ENCODE assay signal across 8 cellular contexts in the genomic region with DNA sequence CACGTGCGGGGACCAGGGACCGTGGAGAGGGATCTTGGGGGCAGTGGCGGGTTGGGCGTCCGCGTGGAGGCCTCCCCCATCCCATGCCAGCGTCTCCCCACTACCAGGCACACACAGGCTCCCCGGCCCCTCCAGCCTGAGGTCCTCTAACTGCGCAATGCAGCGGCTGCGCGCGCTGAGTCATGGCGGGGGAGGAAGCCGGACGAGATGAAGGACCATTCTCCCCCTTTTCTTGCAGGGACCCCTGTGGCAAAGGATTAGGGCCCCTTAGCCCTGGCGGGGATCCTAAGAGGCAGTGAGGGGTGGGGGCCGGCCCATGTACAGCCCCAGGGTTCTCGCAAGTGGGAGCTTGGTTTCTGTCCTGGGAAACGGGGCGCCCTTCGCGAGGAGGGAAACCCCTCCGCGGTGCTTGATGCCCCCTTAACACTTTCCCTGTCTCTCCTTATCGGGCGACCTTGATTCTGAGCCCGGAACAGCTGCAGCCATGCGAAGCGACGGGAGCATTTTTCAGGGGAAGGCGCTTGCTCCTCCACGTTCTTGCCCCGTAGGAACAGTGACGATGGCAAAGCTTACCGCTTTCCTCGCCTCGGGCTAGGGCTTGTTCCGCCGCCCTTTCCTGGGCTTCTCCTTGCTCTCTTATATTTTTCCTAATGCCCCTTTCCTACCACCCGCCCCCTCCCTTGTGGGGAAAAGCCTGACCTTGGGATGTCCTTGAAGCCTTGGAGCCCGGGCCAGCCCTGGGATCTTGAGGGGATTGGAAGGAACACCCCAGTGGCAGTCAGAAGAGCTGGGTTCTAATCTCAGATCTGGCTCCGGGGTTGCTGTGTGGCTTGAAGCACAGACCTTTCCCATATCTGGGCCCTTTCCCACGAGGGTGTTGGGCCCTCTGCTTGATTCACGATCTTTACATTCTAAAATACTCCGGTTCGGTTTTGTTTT. TPM values are rescaled to one million over a fixed set of nuclear protein-coding genes. Genes with fewer than 3 reads are reported as not detected.
DNase-seq lines count a peak whose midpoint lies in the region; ATAC-seq, FAIRE-seq and TF ChIP-seq lines count a peak whose summit lies in the region.

No MANE protein-coding gene starts in this region.

- H3K9me3 ChIP-seq in ectodermal cell (ENCODE audit: control insufficient read depth, low read length) (no peaks in the 10 kb centered on the region), mucosa of descending colon (no peaks in the 10 kb centered on the region), tibial nerve (no peaks in the 10 kb centered on the region)

- H3K27me3 ChIP-seq in ectodermal cell (ENCODE audit: control insufficient read depth, insufficient read depth, low read length, poor library complexity, severe bottlenecking) (no peaks in the 10 kb centered on the region), tibial nerve (no peaks in the 10 kb centered on the region)

- no peak for TF ChIP-seq EP300 in tibial nerve (IDR thresholded peaks at IDR 0.05)

- peak overlapping the region; percentile 98 for H3K27ac Mint-ChIP-seq in T-cell

- TF ChIP-seq CTCF in mucosa of descending colon (IDR thresholded peaks at IDR 0.05) (no peak), tibial nerve (IDR thresholded peaks at IDR 0.05) (peak in 1 of 5 experiments; percentile 4)

- DNase-seq in Right ventricle myocardium inferior (ENCODE audit: missing footprints), result peak; percentile 86
- DNase-seq in cardiac septum (ENCODE audit: low spot score), result no peak
- DNase-seq in T-cell, result peak in 9 of 34 experiments; percentile 11 to 39 (median 24)
- DNase-seq in mucosa of descending colon, result peak in 1 of 3 donors; percentile 39
- DNase-seq in tibial nerve (ENCODE audit: low spot score in 2 of 2), result peak in 1 of 2 donors; percentile 35
- DNase-seq in NCI-H510A (lab: John Stamatoyannopoulos, UW), result no peak
- no peak for DNase-seq in GM12892 (ENCODE audit: insufficient read length)

- WGBS in ectodermal cell, 2 experiments, result 6 to 7% methylated on average over 48 of the region's 48 CpGs
- WGBS in tibial nerve, 2 donors, result 4% methylated on average over 28 to 30 of the region's 48 CpGs

- H3K9me3 Mint-ChIP-seq in T-cell, result no peaks in the 10 kb centered on the region

- peak; percentile 0 for ATAC-seq in Right ventricle myocardium inferior
- peak in 1 of 4 experiments; percentile 3 for ATAC-seq in T-cell (replicated peaks in 1 of 4)
- ATAC-seq in mucosa of descending colon, result peak; percentile 15

- POLR2A ChIA-PET in T-cell (lab: Charles Lee), result interaction anchor here in 1 of 2 donors (0.7 to 1.6 kb wide), 2 partner anchors 10 to 345 kb away, joined by 3 to 6 read pairs; a partner anchor contains a TSS

- intact Hi-C loops in Right ventricle myocardium inferior (cut with DNase I) (loop anchor here (2.0 to 5.0 kb wide), 2 partner anchors 57 to 259 kb away; a partner anchor contains a TSS), cardiac septum (cut with DNase I) (no loop called here), mucosa of descending colon (cut with DNase I, micrococcal nuclease) (no loop called here)

- CTCF ChIA-PET in T-cell (lab: Charles Lee), result interaction anchor here (0.5 to 1.7 kb wide), 3 partner anchors 11 to 25 kb away, joined by 3 to 12 read pairs (median 4); a partner anchor contains a TSS

- H3K4me1 Mint-ChIP-seq in T-cell, result peaks cover 30 to 42% (median 42%) of the 10 kb centered on the region in 3 donors

- H3K4me3 Mint-ChIP-seq in T-cell, result peak overlapping the region; percentile 94 to 99 (median 98)

- FAIRE-seq in GM12892 (lab: Jason Lieb, UNC), result no peak

- peak overlapping the region; percentile 98 for H3K4me3 ChIP-seq in ectodermal cell (ENCODE audit: insufficient read depth, low read depth, low read length)
- H3K4me3 ChIP-seq in mucosa of descending colon, result peak overlapping the region; percentile 96
- H3K4me3 ChIP-seq in tibial nerve, result peak overlapping the region; percentile 65 to 92 (median 80)

- H3K27me3 Mint-ChIP-seq in T-cell, result no peaks in the 10 kb centered on the region

- H3K4me1 ChIP-seq in ectodermal cell (ENCODE audit: control insufficient read depth, insufficient read depth, low read length), result peaks cover 28% of the 10 kb centered on the region
- H3K4me1 ChIP-seq in mucosa of descending colon (ENCODE audit: low read depth), result peaks cover 45% of the 10 kb centered on the region
- H3K4me1 ChIP-seq in tibial nerve, result peaks cover 5 to 62% (median 42%) of the 10 kb centered on the region in 4 donors

- H3K36me3 Mint-ChIP-seq in T-cell, result peaks cover 30% of the 10 kb centered on the region

- H3K27ac ChIP-seq in ectodermal cell (ENCODE audit: insufficient read depth, low read depth, low read length, poor library complexity, severe bottlenecking), result peak overlapping the region; percentile 90
- H3K27ac ChIP-seq in tibial nerve, result peak overlapping the region; percentile 90 to 98 (median 94)

- no peak for TF ChIP-seq POLR2A in tibial nerve (IDR thresholded peaks at IDR 0.05)
- TF ChIP-seq POLR2A in GM12892 (IDR thresholded peaks at IDR 0.05; ENCODE audit: low read depth, low read length), result no peak

- peaks cover 34% of the 10 kb centered on the region for H3K36me3 ChIP-seq in ectodermal cell (ENCODE audit: control insufficient read depth, insufficient read depth, low read length)
- H3K36me3 ChIP-seq in mucosa of descending colon (ENCODE audit: low read depth), result peaks cover 20% of the 10 kb centered on the region
- H3K36me3 ChIP-seq in tibial nerve, result peaks cover 3 to 44% (median 27%) of the 10 kb centered on the region in 3 donors

RNA-seq across cellular contexts. Expression of a gene that starts 0.7 kb away (rescaled TPM):
- total RNA-seq in Right ventricle myocardium inferior, result 4,126 TPM
- 3,068 TPM for total RNA-seq in cardiac septum
- total RNA-seq in T-cell, result 100 to 1,000 TPM; 367 to 715 (median 567) TPM
- 636 TPM for polyA plus RNA-seq in ectodermal cell (2013, experiment 1 of 4)
- 520 TPM for polyA plus RNA-seq in ectodermal cell (2013, experiment 2 of 4)
- polyA plus RNA-seq in ectodermal cell (2013, experiment 3 of 4), result 486 TPM
- polyA plus RNA-seq in ectodermal cell (2013, experiment 4 of 4), result 466 TPM
- total RNA-seq in mucosa of descending colon, result 1,000 to 10,000 TPM; 1,235 to 2,016 (median 1,778) TPM
- 100 to 1,000 TPM; 474 to 649 (median 487) TPM for total RNA-seq in tibial nerve
- 1,394 TPM for polyA plus RNA-seq in GM12892 (2012; ENCODE audit: missing spikeins)

RNA-seq across cellular contexts. Expression of a gene that starts 9.6 kb away (rescaled TPM):
- total RNA-seq in Right ventricle myocardium inferior (37.8 TPM), cardiac septum (44.1 TPM), T-cell (100 to 1,000 TPM in 2 of 5 donors, 10 to 100 TPM in 3; 71.2 to 110 (median 97.9) TPM), mucosa of descending colon (100 to 1,000 TPM in 2 of 3 donors, 10 to 100 TPM in 1; 71.7 to 109 (median 102) TPM), tibial nerve (10 to 100 TPM; 21.1 to 54.3 (median 34.3) TPM)
- 181 TPM for polyA plus RNA-seq in ectodermal cell (2013, experiment 1 of 4)
- polyA plus RNA-seq in ectodermal cell (2013, experiment 2 of 4), result 173 TPM
- 148 TPM for polyA plus RNA-seq in ectodermal cell (2013, experiment 3 of 4)
- 151 TPM for polyA plus RNA-seq in ectodermal cell (2013, experiment 4 of 4)
- polyA plus RNA-seq in GM12892 (2012; ENCODE audit: missing spikeins), result 63.7 TPM

RNA-seq across cellular contexts. Expression of a gene that starts 25.5 kb away (rescaled TPM):
- total RNA-seq in Right ventricle myocardium inferior (0.51 TPM), cardiac septum (0.57 TPM), T-cell (1 to 10 TPM; 1.4 to 2.0 (median 1.5) TPM), mucosa of descending colon (1 to 10 TPM in 1 of 3 donors, under 1 TPM in 2; 0.63 to 1.9 (median 0.90) TPM), tibial nerve (1 to 10 TPM in 1 of 4 donors, under 1 TPM in 2, not detected in 1; 0.66 to 1.5 (median 0.84) TPM)
- 3.0 TPM for polyA plus RNA-seq in ectodermal cell (2013, experiment 1 of 4)
- polyA plus RNA-seq in ectodermal cell (2013, experiment 2 of 4), result 3.0 TPM
- 4.1 TPM for polyA plus RNA-seq in ectodermal cell (2013, experiment 3 of 4)
- 3.5 TPM for polyA plus RNA-seq in ectodermal cell (2013, experiment 4 of 4)
- polyA plus RNA-seq in GM12892 (2012; ENCODE audit: missing spikeins), result 0.47 TPM

RNA-seq across cellular contexts. Expression of a gene that starts 29.8 kb away (rescaled TPM):
- total RNA-seq in Right ventricle myocardium inferior, result 61.5 TPM
- 43.2 TPM for total RNA-seq in cardiac septum
- 100 to 1,000 TPM; 105 to 277 (median 226) TPM for total RNA-seq in T-cell
- polyA plus RNA-seq in ectodermal cell (2013, experiment 1 of 4), result 23.2 TPM
- polyA plus RNA-seq in ectodermal cell (2013, experiment 2 of 4), result 21.3 TPM
- 31.1 TPM for polyA plus RNA-seq in ectodermal cell (2013, experiment 3 of 4)
- polyA plus RNA-seq in ectodermal cell (2013, experiment 4 of 4), result 32.3 TPM
- 10 to 100 TPM; 30.5 to 78.4 (median 69.3) TPM for total RNA-seq in mucosa of descending colon
- 100 to 1,000 TPM in 2 of 4 donors, 10 to 100 TPM in 2; 81.9 to 197 (median 122) TPM for total RNA-seq in tibial nerve
- polyA plus RNA-seq in GM12892 (2012; ENCODE audit: missing spikeins), result 17.9 TPM

RNA-seq across cellular contexts. Expression of a gene that starts 35.1 kb away (rescaled TPM):
- total RNA-seq in Right ventricle myocardium inferior, result not detected
- total RNA-seq in cardiac septum, result not detected
- total RNA-seq in T-cell, result under 1 TPM in 3 of 5 donors, not detected in 2; 0.25 to 0.32 (median 0.25) TPM
- polyA plus RNA-seq in ectodermal cell (2013, experiment 1 of 4), result 16.4 TPM
- polyA plus RNA-seq in ectodermal cell (2013, experiment 2 of 4), result 15.1 TPM
- polyA plus RNA-seq in ectodermal cell (2013, experiment 3 of 4), result 20.6 TPM
- polyA plus RNA-seq in ectodermal cell (2013, experiment 4 of 4), result 18.1 TPM
- under 1 TPM in 2 of 3 donors, not detected in 1; 0.38 to 0.46 TPM for total RNA-seq in mucosa of descending colon
- total RNA-seq in tibial nerve, result not detected
- polyA plus RNA-seq in GM12892 (2012; ENCODE audit: missing spikeins), result 0.25 TPM
